16 cellular contexts compared by ENCODE assay signal in genomic region chr9:126524353-126525077, GRCh38.
DNase-seq lines count a peak whose midpoint lies in the region; ATAC-seq lines count a peak whose summit lies in the region.
"Had no signal": no experiment of that assay in that cellular context is flagged by ENCODE, and none has a peak within 500 bp of the region (broad histone marks: within the 10 kb centered on the region; RNA-seq: fewer than 3 reads in every experiment).

No MANE protein-coding gene starts in this region.

- POLR2A ChIA-PET in activated naive CD8-positive, alpha-beta T cell treated with anti-CD3 and anti-CD28 coated beads, Interleukin-2, amount 10 ng/mL, durations not matched to agents 7 days and 5 days (lab: Charles Lee), result no interaction called here

- H3K9me3 Mint-ChIP-seq in activated naive CD8-positive, alpha-beta T cell treated with anti-CD3 and anti-CD28 coated beads, Interleukin-2, amount 10 ng/mL, durations not matched to agents 7 days and 5 days, result no peaks in the 10 kb centered on the region
- H3K9me3 Mint-ChIP-seq in activated naive CD8-positive, alpha-beta T cell treated with anti-CD3 and anti-CD28 coated beads for 36 hours, result no peaks in the 10 kb centered on the region
- no peaks in the 10 kb centered on the region for H3K9me3 Mint-ChIP-seq in memory B cell
- H3K9me3 Mint-ChIP-seq in stimulated activated memory B cell treated with anti-CD40 and anti-IgM and Interleukin-4, amounts not matched to agents 10 μg/mL and 1 μg/mL and 100 μg/mL, for 72 hours, result no peaks in the 10 kb centered on the region
- H3K9me3 Mint-ChIP-seq: mesothelial cell of epicardium had no signal

- peak overlapping the region; percentile 75 for H3K4me3 Mint-ChIP-seq in activated naive CD8-positive, alpha-beta T cell treated with anti-CD3 and anti-CD28 coated beads, Interleukin-2, amount 10 ng/mL, durations not matched to agents 7 days and 5 days
- H3K4me3 Mint-ChIP-seq in activated naive CD8-positive, alpha-beta T cell treated with anti-CD3 and anti-CD28 coated beads for 36 hours, result no peak overlapping the region
- H3K4me3 Mint-ChIP-seq in T-helper 17 cell, result peak overlapping the region; percentile 88
- peak overlapping the region; percentile 83 for H3K4me3 Mint-ChIP-seq in memory B cell
- peak overlapping the region; percentile 70 for H3K4me3 Mint-ChIP-seq in stimulated activated memory B cell treated with anti-CD40 and anti-IgM and Interleukin-4, amounts not matched to agents 10 μg/mL and 1 μg/mL and 100 μg/mL, for 72 hours
- H3K4me3 Mint-ChIP-seq: mesothelial cell of epicardium had no signal

- H3K27me3 Mint-ChIP-seq in activated naive CD8-positive, alpha-beta T cell treated with anti-CD3 and anti-CD28 coated beads, Interleukin-2, amount 10 ng/mL, durations not matched to agents 7 days and 5 days, result peaks cover 22% of the 10 kb centered on the region
- H3K27me3 Mint-ChIP-seq in activated naive CD8-positive, alpha-beta T cell treated with anti-CD3 and anti-CD28 coated beads for 36 hours, result peaks cover 34% of the 10 kb centered on the region
- H3K27me3 Mint-ChIP-seq in T-helper 17 cell (peaks cover 22% of the 10 kb centered on the region), memory B cell (no peaks in the 10 kb centered on the region)
- peaks cover under 1% of the 10 kb centered on the region for H3K27me3 Mint-ChIP-seq in stimulated activated memory B cell treated with anti-CD40 and anti-IgM and Interleukin-4, amounts not matched to agents 10 μg/mL and 1 μg/mL and 100 μg/mL, for 72 hours

- no peaks in the 10 kb centered on the region for H3K9me3 ChIP-seq in T-helper 17 cell (ENCODE audit: control insufficient read depth, low read length, poor library complexity, severe bottlenecking)
- H3K9me3 ChIP-seq: breast epithelium, thoracic aorta had no signal

- ATAC-seq in activated naive CD8-positive, alpha-beta T cell treated with anti-CD3 and anti-CD28 coated beads, Interleukin-2, amount 10 ng/mL, durations not matched to agents 7 days and 5 days (ENCODE audit: low read depth), result no peak
- ATAC-seq in T-helper 17 cell (no peak), memory B cell (ENCODE audit: low read depth) (no peak)
- no peak for ATAC-seq in stimulated activated memory B cell treated with anti-CD40 and anti-IgM and Interleukin-4, amounts not matched to agents 10 μg/mL and 1 μg/mL and 100 μg/mL, for 72 hours
- ATAC-seq: K562 had no signal

- DNase-seq in activated naive CD8-positive, alpha-beta T cell treated with anti-CD3 and anti-CD28 coated beads, Interleukin-2, amount 10 ng/mL, durations not matched to agents 7 days and 5 days, result no peak
- DNase-seq in activated naive CD8-positive, alpha-beta T cell treated with anti-CD3 and anti-CD28 coated beads for 36 hours, result no peak
- DNase-seq in T-helper 17 cell (no peak), memory B cell (ENCODE audit: low spot score in 2 of 2) (no peak), GM03348 (ENCODE audit: low spot score) (no peak), SIG-M5 treated with dmso at 0.1 percent for 504 hours (lab: John Stamatoyannopoulos, UW; ENCODE audit: unreplicated experiment) (no peak), hypothalamus (lab: John Stamatoyannopoulos, UW) (no peak)
- DNase-seq: NCI-H2081 treated with DMSO at 0.1 percent for 48 hours; NCI-H510A treated with DMSO at 0.1 percent for 48 hours; retina; stimulated activated CD4-positive, alpha-beta T cell treated with anti-CD3 and anti-CD28 coated beads, Interleukin-12 subunit alpha, Interleukin-12 subunit beta, amount 100 ng/mL, for 4 hours had no signal

- peaks cover 13% of the 10 kb centered on the region for H3K4me1 Mint-ChIP-seq in activated naive CD8-positive, alpha-beta T cell treated with anti-CD3 and anti-CD28 coated beads, Interleukin-2, amount 10 ng/mL, durations not matched to agents 7 days and 5 days
- H3K4me1 Mint-ChIP-seq in activated naive CD8-positive, alpha-beta T cell treated with anti-CD3 and anti-CD28 coated beads for 36 hours, result peaks cover 17% of the 10 kb centered on the region
- H3K4me1 Mint-ChIP-seq in T-helper 17 cell (peaks cover 16% of the 10 kb centered on the region), memory B cell (peaks cover 12% of the 10 kb centered on the region)
- H3K4me1 Mint-ChIP-seq in stimulated activated memory B cell treated with anti-CD40 and anti-IgM and Interleukin-4, amounts not matched to agents 10 μg/mL and 1 μg/mL and 100 μg/mL, for 72 hours, result peaks cover 22% of the 10 kb centered on the region

- H3K27ac Mint-ChIP-seq in activated naive CD8-positive, alpha-beta T cell treated with anti-CD3 and anti-CD28 coated beads, Interleukin-2, amount 10 ng/mL, durations not matched to agents 7 days and 5 days, result peak overlapping the region; percentile 76
- no peak overlapping the region for H3K27ac Mint-ChIP-seq in activated naive CD8-positive, alpha-beta T cell treated with anti-CD3 and anti-CD28 coated beads for 36 hours
- H3K27ac Mint-ChIP-seq in T-helper 17 cell, result peak overlapping the region; percentile 89
- H3K27ac Mint-ChIP-seq in memory B cell, result no peak overlapping the region
- peak overlapping the region; percentile 58 for H3K27ac Mint-ChIP-seq in stimulated activated memory B cell treated with anti-CD40 and anti-IgM and Interleukin-4, amounts not matched to agents 10 μg/mL and 1 μg/mL and 100 μg/mL, for 72 hours
- H3K27ac Mint-ChIP-seq: mesothelial cell of epicardium had no signal

- H3K36me3 Mint-ChIP-seq in activated naive CD8-positive, alpha-beta T cell treated with anti-CD3 and anti-CD28 coated beads, Interleukin-2, amount 10 ng/mL, durations not matched to agents 7 days and 5 days, result no peaks in the 10 kb centered on the region
- H3K36me3 Mint-ChIP-seq in activated naive CD8-positive, alpha-beta T cell treated with anti-CD3 and anti-CD28 coated beads for 36 hours, result no peaks in the 10 kb centered on the region
- H3K36me3 Mint-ChIP-seq in T-helper 17 cell (ENCODE audit: low read depth) (no peaks in the 10 kb centered on the region), memory B cell (no peaks in the 10 kb centered on the region)
- H3K36me3 Mint-ChIP-seq in stimulated activated memory B cell treated with anti-CD40 and anti-IgM and Interleukin-4, amounts not matched to agents 10 μg/mL and 1 μg/mL and 100 μg/mL, for 72 hours, result no peaks in the 10 kb centered on the region
- H3K36me3 Mint-ChIP-seq: mesothelial cell of epicardium had no signal

Comparison
In these comparisons a context has a peak if more than half of its experiments do, and no peak if none do; other contexts are left out.
1. H3K27ac Mint-ChIP-seq: peak in activated naive CD8-positive, alpha-beta T cell treated with anti-CD3 and anti-CD28 coated beads, Interleukin-2, amount 10 ng/mL, durations not matched to agents 7 days and 5 days (single experiment), T-helper 17 cell (single experiment) and stimulated activated memory B cell treated with anti-CD40 and anti-IgM and Interleukin-4, amounts not matched to agents 10 μg/mL and 1 μg/mL and 100 μg/mL, for 72 hours (single experiment); none in activated naive CD8-positive, alpha-beta T cell treated with anti-CD3 and anti-CD28 coated beads for 36 hours (single experiment) and memory B cell (single experiment).